8 cellular contexts compared by ENCODE assay signal in the genomic region with DNA sequence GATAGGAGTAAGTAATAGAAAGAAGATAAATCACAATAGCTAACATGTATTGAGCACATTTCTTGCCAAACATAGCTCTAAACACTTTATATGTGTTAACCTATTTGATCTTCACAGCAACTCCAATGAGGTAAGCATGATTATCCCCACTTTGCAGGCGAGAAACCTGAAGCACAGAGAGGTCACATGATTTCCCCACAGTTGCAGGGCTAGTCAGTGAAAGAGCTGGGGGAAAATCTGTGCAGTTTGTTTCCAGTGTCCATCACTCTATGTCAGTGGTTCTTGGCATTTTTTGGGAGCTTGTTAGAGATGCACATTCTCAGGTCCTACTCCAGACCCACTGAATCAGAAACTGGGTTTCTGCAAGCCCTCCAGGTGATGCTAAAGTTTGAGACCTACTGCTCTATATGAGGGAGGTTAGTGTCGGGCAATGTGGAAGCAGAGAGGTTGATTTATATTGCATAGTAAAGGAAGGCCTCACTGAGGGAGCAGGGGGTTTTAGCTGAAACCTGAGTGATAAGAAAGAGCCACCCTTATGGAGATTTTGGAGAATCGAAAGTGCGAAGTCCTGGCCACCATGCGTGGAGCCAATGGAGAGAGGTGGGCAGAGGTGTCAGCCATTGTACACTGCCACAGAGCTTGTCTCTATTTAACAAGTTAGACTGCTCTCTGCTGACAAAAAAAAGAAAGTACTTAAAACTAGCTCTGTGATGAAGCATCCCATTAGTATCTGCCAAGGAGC. TPM values are rescaled to one million over a fixed set of nuclear protein-coding genes. Genes with fewer than 3 reads are reported as not detected.
DNase-seq lines count a peak whose midpoint lies in the region; ATAC-seq and TF ChIP-seq lines count a peak whose summit lies in the region.

No MANE protein-coding gene starts in this region.

- peak; percentile 77 for ATAC-seq in GM19438 (IDR thresholded peaks at IDR 0.05; ENCODE audit: low read depth, unreplicated experiment)
- ATAC-seq in HG03378 (IDR thresholded peaks at IDR 0.05; ENCODE audit: unreplicated experiment) = peak; percentile 92
- ATAC-seq in activated T-cell treated with anti-CD3 and anti-CD28 coated beads, Interleukin-2, amount 50 U/mL, for 72 hours (replicated peaks in 1 of 2) = peak; percentile 82 to 85
- ATAC-seq in naive B cell (ENCODE audit: low read depth in 2 of 2) = peak; percentile 96 to 99

- DNase-seq in ELR (ENCODE audit: low read depth) (peak; percentile 37), naive B cell (peak; percentile 33), dorsolateral prefrontal cortex (no peak), NCI-H128 (lab: John Stamatoyannopoulos, UW; ENCODE audit: unreplicated experiment) (no peak), NCI-H1092 treated with DMSO at 0.1 percent for 48 hours (lab: John Stamatoyannopoulos, UW) (no peak)
- peak; percentile 11 to 12 for DNase-seq in activated T-cell treated with anti-CD3 and anti-CD28 coated beads, Interleukin-2, amount 50 U/mL, for 72 hours

- no peaks in the 10 kb centered on the region for H3K36me3 Mint-ChIP-seq in activated T-cell treated with anti-CD3 and anti-CD28 coated beads, Interleukin-2, amount 50 U/mL, for 72 hours (ENCODE audit: insufficient read depth in 2 of 2)
- no peaks in the 10 kb centered on the region for H3K36me3 Mint-ChIP-seq in naive B cell

- no peak overlapping the region for H3K27ac ChIP-seq in dorsolateral prefrontal cortex

- H3K4me3 ChIP-seq in dorsolateral prefrontal cortex = no peak overlapping the region

- intact Hi-C loops in dorsolateral prefrontal cortex (cut with DNase I) = loop anchor here in 1 of 2 donors (10.0 kb wide), 1 partner anchor 83 kb away; no protein-coding TSS in a partner anchor

- peak overlapping the region; percentile 6 to 9 for H3K4me3 Mint-ChIP-seq in activated T-cell treated with anti-CD3 and anti-CD28 coated beads, Interleukin-2, amount 50 U/mL, for 72 hours
- peak overlapping the region in 6 of 8 donors; percentile 17 to 77 (median 34) for H3K4me3 Mint-ChIP-seq in naive B cell

- peaks cover 0 to 4% (median 0%) of the 10 kb centered on the region in 45 donors for H3K27me3 ChIP-seq in dorsolateral prefrontal cortex

- H3K4me1 Mint-ChIP-seq in activated T-cell treated with anti-CD3 and anti-CD28 coated beads, Interleukin-2, amount 50 U/mL, for 72 hours (ENCODE audit: low read depth) = peaks cover 19% of the 10 kb centered on the region
- H3K4me1 Mint-ChIP-seq in naive B cell = peaks cover 4 to 7% (median 6%) of the 10 kb centered on the region in 3 donors

- peak overlapping the region; percentile 13 for H3K27ac Mint-ChIP-seq in activated T-cell treated with anti-CD3 and anti-CD28 coated beads, Interleukin-2, amount 50 U/mL, for 72 hours
- peak overlapping the region in 1 of 6 donors; percentile 5 for H3K27ac Mint-ChIP-seq in naive B cell

- peak in 19 of 56 donors; percentile 10 to 53 (median 29) for TF ChIP-seq CTCF in dorsolateral prefrontal cortex (IDR thresholded peaks at IDR 0.05 in 54 of 56, conservative IDR thresholded peaks at IDR 0.05 in 2 of 56; ENCODE audit: low read depth in 1 of 56, partially characterized antibody in 56 of 56)

- no peaks in the 10 kb centered on the region for H3K27me3 Mint-ChIP-seq in activated T-cell treated with anti-CD3 and anti-CD28 coated beads, Interleukin-2, amount 50 U/mL, for 72 hours (ENCODE audit: low read depth)
- H3K27me3 Mint-ChIP-seq in naive B cell = peaks cover 0 to 7% (median 0%) of the 10 kb centered on the region in 3 donors

- no peaks in the 10 kb centered on the region for H3K9me3 Mint-ChIP-seq in activated T-cell treated with anti-CD3 and anti-CD28 coated beads, Interleukin-2, amount 50 U/mL, for 72 hours
- no peaks in the 10 kb centered on the region for H3K9me3 Mint-ChIP-seq in naive B cell

RNA-seq across cellular contexts. Expression of a gene that starts 20.9 kb away (rescaled TPM):
- under 1 TPM; 0.74 to 0.91 TPM for total RNA-seq in activated T-cell treated with anti-CD3 and anti-CD28 coated beads, Interleukin-2, amount 50 U/mL, for 72 hours
- not detected for polyA plus RNA-seq in naive B cell (ENCODE audit: low read depth in 6 of 6)
- total RNA-seq in dorsolateral prefrontal cortex = 1 to 10 TPM in 23 of 120 experiments, under 1 TPM in 78, not detected in 19; 0.13 to 2.4 (median 0.61) TPM

RNA-seq across cellular contexts. Expression of a gene that starts 30.5 kb away (rescaled TPM):
- 10 to 100 TPM; 57.6 to 76.3 TPM for total RNA-seq in activated T-cell treated with anti-CD3 and anti-CD28 coated beads, Interleukin-2, amount 50 U/mL, for 72 hours
- 1 to 10 TPM in 4 of 6 donors, under 1 TPM in 2; 0.43 to 4.1 (median 1.5) TPM for polyA plus RNA-seq in naive B cell (ENCODE audit: low read depth in 6 of 6)
- 1 to 10 TPM in 17 of 120 experiments, under 1 TPM in 62, not detected in 41; 0.14 to 2.0 (median 0.50) TPM for total RNA-seq in dorsolateral prefrontal cortex

Comparison
In these comparisons a context has a peak if more than half of its experiments do, and no peak if none do; other contexts are left out.
1. DNase-seq: peak in ELR (single experiment), activated T-cell treated with anti-CD3 and anti-CD28 coated beads, Interleukin-2, amount 50 U/mL, for 72 hours (2 of 2) and naive B cell (single experiment); none in dorsolateral prefrontal cortex (0 of 10), NCI-H128 (single experiment) and NCI-H1092 treated with DMSO at 0.1 percent for 48 hours (single experiment).
2. RNA of a gene that starts 30.5 kb away (total RNA-seq): 57.6 to 76.3 TPM in activated T-cell treated with anti-CD3 and anti-CD28 coated beads, Interleukin-2, amount 50 U/mL, for 72 hours; 0.14 to 2.0 TPM in dorsolateral prefrontal cortex; every median in the first group is over 10 times any median in the second.
3. Peak in every context shown above with its lines, with median percentiles within 50 percentile points of each other: ATAC-seq.